Comparison of ENCODE assay signal across 24 cellular contexts in genomic region chr1:203055166-203055799, GRCh38. TPM values are rescaled to one million over a fixed set of nuclear protein-coding genes. Genes with fewer than 3 reads are reported as not detected.
DNase-seq lines count a peak whose midpoint lies in the region; ATAC-seq and TF ChIP-seq lines count a peak whose summit lies in the region.
"Had no signal": no experiment of that assay in that cellular context is flagged by ENCODE, and none has a peak within 500 bp of the region (broad histone marks: within the 10 kb centered on the region; RNA-seq: fewer than 3 reads in every experiment).

No MANE protein-coding gene starts in this region.

- H3K9ac ChIP-seq in Loucy (ENCODE audit: low read depth, low read length, poor library complexity, severe bottlenecking) (no peak overlapping the region), endodermal cell (ENCODE audit: extremely low read depth, low read length, poor library complexity, severe bottlenecking) (no peak overlapping the region), neural progenitor cell (no peak overlapping the region)

- H3K4me1 ChIP-seq in Loucy (ENCODE audit: insufficient read depth, low read length, poor library complexity, severe bottlenecking) = peaks cover 9% of the 10 kb centered on the region
- no peaks in the 10 kb centered on the region for H3K4me1 ChIP-seq in endodermal cell (ENCODE audit: control insufficient read depth, insufficient read depth, low read length)
- peaks cover 22% of the 10 kb centered on the region for H3K4me1 ChIP-seq in neural progenitor cell
- H3K4me1 ChIP-seq: breast epithelium had no signal

- no peaks in the 10 kb centered on the region for H3K9me2 ChIP-seq in Loucy (replicated peaks; ENCODE audit: low read depth, low read length)

- H3K36me3 ChIP-seq in Loucy (ENCODE audit: insufficient read depth, low read length) (no peaks in the 10 kb centered on the region), endodermal cell (ENCODE audit: control insufficient read depth, insufficient read depth, low read length) (peaks cover 5% of the 10 kb centered on the region), neural progenitor cell (no peaks in the 10 kb centered on the region)
- H3K36me3 ChIP-seq: breast epithelium, upper lobe of right lung had no signal

- H3K4me2 ChIP-seq in Loucy (ENCODE audit: low read depth, low read length, poor library complexity, severe bottlenecking) = no peak overlapping the region
- peak overlapping the region; percentile 41 for H3K4me2 ChIP-seq in neural progenitor cell

- no peaks in the 10 kb centered on the region for H3K9me3 ChIP-seq in Loucy (ENCODE audit: insufficient read depth, low read depth, low read length)
- peaks cover under 1% of the 10 kb centered on the region for H3K9me3 ChIP-seq in endodermal cell (ENCODE audit: control insufficient read depth, low read length)
- H3K9me3 ChIP-seq in neural progenitor cell (ENCODE audit: low read depth) = no peaks in the 10 kb centered on the region
- H3K9me3 ChIP-seq: breast epithelium, upper lobe of right lung had no signal

- H3K9me3 Mint-ChIP-seq in endodermal cell (no peaks in the 10 kb centered on the region), neural progenitor cell (no peaks in the 10 kb centered on the region)
- H3K9me3 Mint-ChIP-seq: activated naive CD8-positive, alpha-beta T cell treated with anti-CD3 and anti-CD28 coated beads, Interleukin-2, amount 50 U/mL, for 24 hours; stimulated activated naive CD8-positive, alpha-beta T cell treated with anti-CD3 and anti-CD28 coated beads, Interleukin-15, amount 100 ng/mL, for 72 hours had no signal

- ATAC-seq in GM21576 (IDR thresholded peaks at IDR 0.05; ENCODE audit: unreplicated experiment) = no peak
- no peak for ATAC-seq in GM19328 (IDR thresholded peaks at IDR 0.05; ENCODE audit: unreplicated experiment)
- ATAC-seq: activated naive CD8-positive, alpha-beta T cell treated with anti-CD3 and anti-CD28 coated beads, Interleukin-2, amount 50 U/mL, for 24 hours; right cardiac atrium; stimulated activated naive CD8-positive, alpha-beta T cell treated with anti-CD3 and anti-CD28 coated beads, Interleukin-15, amount 100 ng/mL, for 72 hours; upper lobe of right lung had no signal

- H2AFZ ChIP-seq in Loucy (ENCODE audit: low read length) (no peak overlapping the region), neural progenitor cell (replicated peaks) (no peak overlapping the region)

- H3F3A ChIP-seq in Loucy (ENCODE audit: low read depth) = no peaks in the 10 kb centered on the region
- H3F3A ChIP-seq in neural progenitor cell (ENCODE audit: low read depth) = no peaks in the 10 kb centered on the region

- H3K27me3 Mint-ChIP-seq in endodermal cell (ENCODE audit: insufficient read depth) (peaks cover 2% of the 10 kb centered on the region), neural progenitor cell (ENCODE audit: insufficient read depth, low read depth) (no peaks in the 10 kb centered on the region)

- H3K79me2 ChIP-seq in Loucy (ENCODE audit: insufficient read depth, low read length) (no peaks in the 10 kb centered on the region), neural progenitor cell (ENCODE audit: low read depth) (no peaks in the 10 kb centered on the region)

- H3K4me3 Mint-ChIP-seq in endodermal cell (no peak overlapping the region), neural progenitor cell (no peak overlapping the region)
- H3K4me3 Mint-ChIP-seq: activated naive CD8-positive, alpha-beta T cell treated with anti-CD3 and anti-CD28 coated beads, Interleukin-2, amount 50 U/mL, for 24 hours; CD4-positive, alpha-beta memory T cell; stimulated activated naive CD8-positive, alpha-beta T cell treated with anti-CD3 and anti-CD28 coated beads, Interleukin-15, amount 100 ng/mL, for 72 hours had no signal

- 85 to 87% methylated on average over 7 to 24 of the region's 24 CpGs for WGBS in endodermal cell (ENCODE audit: insufficient coverage in 1 of 2, insufficient read length in 1 of 2), 2 experiments

- H3K4me1 Mint-ChIP-seq in endodermal cell (peaks cover 6% of the 10 kb centered on the region), neural progenitor cell (peaks cover 24% of the 10 kb centered on the region)
- H3K4me1 Mint-ChIP-seq: activated naive CD8-positive, alpha-beta T cell treated with anti-CD3 and anti-CD28 coated beads, Interleukin-2, amount 50 U/mL, for 24 hours; CD4-positive, alpha-beta memory T cell; stimulated activated naive CD8-positive, alpha-beta T cell treated with anti-CD3 and anti-CD28 coated beads, Interleukin-15, amount 100 ng/mL, for 72 hours had no signal

- H3K27ac Mint-ChIP-seq in endodermal cell (no peak overlapping the region), neural progenitor cell (no peak overlapping the region)
- H3K27ac Mint-ChIP-seq: activated naive CD8-positive, alpha-beta T cell treated with anti-CD3 and anti-CD28 coated beads, Interleukin-2, amount 50 U/mL, for 24 hours; stimulated activated naive CD8-positive, alpha-beta T cell treated with anti-CD3 and anti-CD28 coated beads, Interleukin-15, amount 100 ng/mL, for 72 hours had no signal

- H3K27ac ChIP-seq in endodermal cell (ENCODE audit: low read depth, low read length) = no peak overlapping the region
- H3K27ac ChIP-seq in neural progenitor cell = no peak overlapping the region
- H3K27ac ChIP-seq: breast epithelium, upper lobe of right lung had no signal

- H3K36me3 Mint-ChIP-seq in endodermal cell (ENCODE audit: low read depth) (peaks cover 5% of the 10 kb centered on the region), neural progenitor cell (peaks cover 12% of the 10 kb centered on the region)
- H3K36me3 Mint-ChIP-seq: CD4-positive, alpha-beta memory T cell had no signal

- H3K27me3 ChIP-seq in Loucy (ENCODE audit: insufficient read depth, low read length, poor library complexity, severe bottlenecking) = no peaks in the 10 kb centered on the region
- no peaks in the 10 kb centered on the region for H3K27me3 ChIP-seq in endodermal cell (ENCODE audit: control insufficient read depth, insufficient read depth, low read length, poor library complexity, severe bottlenecking)
- H3K27me3 ChIP-seq in neural progenitor cell = no peaks in the 10 kb centered on the region
- H3K27me3 ChIP-seq: breast epithelium had no signal

- DNase-seq in DMS 273 (lab: John Stamatoyannopoulos, UW; ENCODE audit: unreplicated experiment) (peak; percentile 38), DMS 273 treated with DMSO at 0.1 percent for 48 hours (lab: John Stamatoyannopoulos, UW) (no peak), endodermal cell (peak; percentile 86), neural progenitor cell (ENCODE audit: low spot score) (peak; percentile 56)
- no peak for DNase-seq in stimulated activated CD8-positive, alpha-beta memory T cell treated with anti-CD3 and anti-CD28 coated beads, Interleukin-4, amount 100 ng/mL, for 48 hours
- DNase-seq: 8988T; activated CD4-positive, CD25-positive, alpha-beta regulatory T cell; activated naive CD8-positive, alpha-beta T cell treated with anti-CD3 and anti-CD28 coated beads, Interleukin-2, amount 50 U/mL, for 24 hours; CD4-positive, alpha-beta memory T cell; NCI-H1436 treated with DMSO at 0.1 percent for 48 hours; NCI-H226; right cardiac atrium; SIG-M5; stimulated activated naive CD8-positive, alpha-beta T cell treated with anti-CD3 and anti-CD28 coated beads, Interleukin-15, amount 100 ng/mL, for 72 hours; T-helper 2 cell; upper lobe of right lung had no signal

- no peak overlapping the region for H3K4me3 ChIP-seq in Loucy (ENCODE audit: low read length, poor library complexity, severe bottlenecking)
- no peak overlapping the region for H3K4me3 ChIP-seq in endodermal cell (ENCODE audit: low read length)
- no peak overlapping the region for H3K4me3 ChIP-seq in neural progenitor cell
- H3K4me3 ChIP-seq: breast epithelium, upper lobe of right lung had no signal

- H4K20me1 ChIP-seq in Loucy (ENCODE audit: insufficient read depth, low read length, poor library complexity, severe bottlenecking) = no peaks in the 10 kb centered on the region
- no peaks in the 10 kb centered on the region for H4K20me1 ChIP-seq in neural progenitor cell (ENCODE audit: low read depth)

- TF ChIP-seq CTCF in Loucy (conservative IDR thresholded peaks at IDR 0.05; ENCODE audit: low read length) (peak; percentile 28; the same call in 1 of the 2 replicates), endodermal cell (conservative IDR thresholded peaks at IDR 0.05) (peak; percentile 73), neural progenitor cell (IDR thresholded peaks at IDR 0.05) (peak; percentile 35)

RNA-seq across cellular contexts. Expression of gene PPFIA4, which starts 29.0 kb away (rescaled TPM):
- 10 to 100 TPM in 1 of 2 donors, 1 to 10 TPM in 1; 8.4 to 12.1 TPM for total RNA-seq in endodermal cell
- 10.6 TPM for polyA plus RNA-seq in endodermal cell (2013, experiment 1 of 2)
- polyA plus RNA-seq in endodermal cell (2013, experiment 2 of 2) = 9.6 TPM
- 21.5 and 23.5 TPM in 2 replicates for total RNA-seq in neural progenitor cell (ENCODE audit: low replicate concordance)
- polyA plus RNA-seq: CD4-positive, alpha-beta memory T cell had no signal

RNA-seq across cellular contexts. Expression of gene MYOG, which starts 30.5 kb away (rescaled TPM):
- not detected for total RNA-seq in endodermal cell
- not detected for polyA plus RNA-seq in endodermal cell (2013, experiment 1 of 2)
- not detected for polyA plus RNA-seq in endodermal cell (2013, experiment 2 of 2)
- total RNA-seq in neural progenitor cell (ENCODE audit: low replicate concordance) = not detected in 2 replicates
- total RNA-seq: breast epithelium; CD4-positive, alpha-beta memory T cell; dermis microvascular lymphatic vessel endothelial cell; epithelial cell of proximal tubule; kidney epithelial cell; mesenteric fat pad; right cardiac atrium; upper lobe of right lung had no signal
- polyA plus RNA-seq: CD4-positive, alpha-beta memory T cell; right cardiac atrium had no signal

RNA-seq across cellular contexts. Expression of gene TMEM183A, which starts 48.1 kb away (rescaled TPM):
- 10 to 100 TPM; 88.9 to 89.7 TPM for total RNA-seq in endodermal cell
- polyA plus RNA-seq in endodermal cell (2013, experiment 1 of 2) = 76.9 TPM
- 71.9 TPM for polyA plus RNA-seq in endodermal cell (2013, experiment 2 of 2)
- 92.4 and 111 TPM in 2 replicates for total RNA-seq in neural progenitor cell (ENCODE audit: low replicate concordance)

Comparison
In these comparisons a context has a peak if more than half of its experiments do, and no peak if none do; other contexts are left out.
1. DNase-seq: peak in DMS 273 (single experiment), endodermal cell (single experiment) and neural progenitor cell (single experiment); none in DMS 273 treated with DMSO at 0.1 percent for 48 hours (single experiment) and stimulated activated CD8-positive, alpha-beta memory T cell treated with anti-CD3 and anti-CD28 coated beads, Interleukin-4, amount 100 ng/mL, for 48 hours (single experiment).
2. Peak in every context shown above with its lines, with median percentiles within 50 percentile points of each other: CTCF ChIP-seq.